ENCODE assay signal across 12 cellular contexts in the genomic region with DNA sequence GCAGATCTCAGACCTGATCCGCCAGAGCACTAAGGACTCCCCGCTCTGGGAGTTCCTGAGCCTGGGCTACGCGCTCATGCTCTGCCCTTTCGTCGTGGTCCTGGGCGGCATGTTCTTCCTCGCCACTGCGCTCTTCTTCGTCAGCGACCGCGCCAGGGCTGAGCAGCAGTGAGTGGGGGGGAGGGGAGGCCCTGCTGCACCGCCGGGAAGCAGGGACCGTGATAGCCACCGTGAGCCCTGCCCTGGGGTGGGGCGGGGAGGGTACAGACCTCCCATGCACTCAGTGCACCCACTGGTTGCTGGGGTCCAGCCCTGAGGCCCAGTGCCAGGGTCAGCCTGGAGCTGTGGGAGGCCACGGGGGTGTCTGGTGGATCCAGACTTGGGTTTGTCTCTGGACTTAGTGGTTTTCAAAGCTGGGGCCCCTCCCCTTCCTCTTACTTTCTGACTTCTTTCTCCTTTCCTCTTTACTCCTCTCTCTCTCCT. TPM values are rescaled to one million over a fixed set of nuclear protein-coding genes. Genes with fewer than 3 reads are reported as not detected.
A peak's percentile ranks its signal among the peaks of the same experiment; 100 is the strongest.
DNase-seq lines count a peak whose midpoint lies in the region; ATAC-seq, FAIRE-seq and TF ChIP-seq lines count a peak whose summit lies in the region.
"Had no signal": no experiment of that assay in that cellular context is flagged by ENCODE, and none has a peak within 500 bp of the region (broad histone marks: within the 10 kb centered on the region; RNA-seq: fewer than 3 reads in every experiment).

No MANE protein-coding gene starts in this region.

- in situ Hi-C loops in K562 (cut with MboI) = no loop called here

- POLR2A ChIA-PET in K562 (lab: Yijun Ruan, JAX) = interaction anchor here (0.6 kb wide), 1 partner anchor 32 kb away, joined by 3 read pairs; no protein-coding TSS in a partner anchor

- 4% methylated on average over 11 of the region's 19 CpGs for WGBS in K562 (ENCODE audit: insufficient coverage, low coverage, missing lambda C conversion rate)

- no peaks in the 10 kb centered on the region for H3K9me1 ChIP-seq in K562 (ENCODE audit: control insufficient read depth, insufficient read depth, low read length)

- no TSS peak for BruUV-seq in K562 (replicated peaks; lab: Mats Ljungman, UMichigan)

- H3K4me3 ChIP-seq in K562 = no peak overlapping the region
- H3K4me3 ChIP-seq in left lung = no peak overlapping the region
- no peak overlapping the region for H3K4me3 ChIP-seq in tibial artery
- H3K4me3 ChIP-seq: A549 had no signal

- H3K27ac ChIP-seq in K562 (ENCODE audit: extremely low read depth, low read depth, low read length) = no peak overlapping the region
- H3K27ac ChIP-seq in left lung = peak overlapping the region; percentile 48 to 74
- H3K27ac ChIP-seq in tibial artery = peak overlapping the region; percentile 58 to 77
- H3K27ac ChIP-seq: A549 had no signal

- peaks cover 0 to 67% of the 10 kb centered on the region in 2 experiments; a peak in 3 of 5 replicates for H3K4me1 ChIP-seq in K562 (replicated peaks in 1 of 2; ENCODE audit: control insufficient read depth in 2 of 2, insufficient read depth in 2 of 2, low read length in 2 of 2)
- H3K4me1 ChIP-seq in left lung = peaks cover 10 to 93% of the 10 kb centered on the region in 2 donors
- peaks cover 10 to 58% (median 32%) of the 10 kb centered on the region in 4 donors for H3K4me1 ChIP-seq in tibial artery

- H3K36me3 Mint-ChIP-seq in activated T-cell treated with anti-CD3 and anti-CD28 coated beads, Interleukin-2, amount 50 U/mL, for 4 hours (ENCODE audit: insufficient read depth) = peaks cover 3% of the 10 kb centered on the region

- H3K9me3 Mint-ChIP-seq in activated T-cell treated with anti-CD3 and anti-CD28 coated beads, Interleukin-2, amount 50 U/mL, for 4 hours = no peaks in the 10 kb centered on the region
- H3K9me3 Mint-ChIP-seq: activated CD4-positive, alpha-beta memory T cell treated with anti-CD3 and anti-CD28 coated beads, Interleukin-2, amount 10 ng/mL, durations not matched to agents 7 days and 5 days had no signal

- H3K4me2 ChIP-seq in K562 (ENCODE audit: insufficient read depth, low read length) = peak overlapping the region; percentile 37; the same call in 1 of the 2 replicates
- H3K4me2 ChIP-seq: A549 had no signal

- H3K79me2 ChIP-seq in K562 (ENCODE audit: control insufficient read depth, insufficient read depth, low read length) = no peaks in the 10 kb centered on the region

- peak; percentile 33 for DNase-seq in NOMO-1 treated with DMSO at 0.1 percent for 48 hours (lab: John Stamatoyannopoulos, UW; ENCODE audit: unreplicated experiment)
- DNase-seq in NOMO-1 (lab: John Stamatoyannopoulos, UW; ENCODE audit: unreplicated experiment in 2 of 2) = no peak
- peak; percentile 63 to 68 (median 65) for DNase-seq in K562 (ENCODE audit: extremely low read depth in 1 of 4, low spot score in 3 of 4)
- no peak for DNase-seq in left lung
- DNase-seq in tibial artery = no peak
- DNase-seq in activated T-cell treated with anti-CD3 and anti-CD28 coated beads, Interleukin-2, amount 50 U/mL, for 4 hours = no peak
- no peak for DNase-seq in NCI-H1417 treated with DMSO at 0.1 percent for 48 hours (lab: John Stamatoyannopoulos, UW)
- DNase-seq: activated CD4-positive, alpha-beta memory T cell treated with anti-CD3 and anti-CD28 coated beads, Interleukin-2, amount 10 ng/mL, durations not matched to agents 7 days and 5 days; NCI-H1092; SIG-M5 had no signal

- peak overlapping the region in 1 of 2 experiments; percentile 79; a peak in 2 of 4 replicates for H3K9ac ChIP-seq in K562 (ENCODE audit: insufficient read depth in 1 of 2, low read depth in 2 of 2, low read length in 2 of 2)

- H3K9me3 ChIP-seq in K562 (replicated peaks; ENCODE audit: control insufficient read depth, insufficient read depth, low read depth, low read length) (no peaks in the 10 kb centered on the region), left lung (no peaks in the 10 kb centered on the region), tibial artery (no peaks in the 10 kb centered on the region)
- H3K9me3 ChIP-seq: A549 had no signal

- H3K27me3 Mint-ChIP-seq in activated T-cell treated with anti-CD3 and anti-CD28 coated beads, Interleukin-2, amount 50 U/mL, for 4 hours (ENCODE audit: low read depth) = peaks cover 7% of the 10 kb centered on the region

- intact Hi-C loops in K562 (cut with micrococcal nuclease) (no loop called here), left lung (cut with DNase I) (no loop called here), tibial artery (cut with DNase I; ENCODE audit: low total_unique reads) (no loop called here)

- ATAC-seq in K562 (peak; percentile 76), left lung (no peak), GM21526 (IDR thresholded peaks at IDR 0.05; ENCODE audit: low FRiP score, unreplicated experiment) (no peak)
- ATAC-seq in activated T-cell treated with anti-CD3 and anti-CD28 coated beads, Interleukin-2, amount 50 U/mL, for 4 hours = no peak

- TF ChIP-seq EP300 in K562 (IDR thresholded peaks at IDR 0.05; ENCODE audit: low read length) = no peak

- peaks cover 0 to 11% of the 10 kb centered on the region in 2 experiments; a peak in 3 of 5 replicates for H3K27me3 ChIP-seq in K562 (ENCODE audit: control insufficient read depth in 2 of 2, insufficient read depth in 2 of 2, low read length in 2 of 2)
- no peaks in the 10 kb centered on the region for H3K27me3 ChIP-seq in left lung
- H3K27me3 ChIP-seq in tibial artery = peaks cover 0 to 6% of the 10 kb centered on the region in 2 donors

- no peaks in the 10 kb centered on the region for H3K4me1 Mint-ChIP-seq in activated T-cell treated with anti-CD3 and anti-CD28 coated beads, Interleukin-2, amount 50 U/mL, for 4 hours (ENCODE audit: low read depth)
- H3K4me1 Mint-ChIP-seq: activated CD4-positive, alpha-beta memory T cell treated with anti-CD3 and anti-CD28 coated beads, Interleukin-2, amount 10 ng/mL, durations not matched to agents 7 days and 5 days had no signal

- CTCF ChIA-PET in K562 (lab: Yijun Ruan, JAX; ENCODE audit: low intra/inter-chr PET ratio) = no interaction called here

- no peak for FAIRE-seq in K562 (lab: Jason Lieb, UNC)
- FAIRE-seq: A549 had no signal

- TF ChIP-seq RAD21 in K562 (CRISPR knock-in tag; conservative IDR thresholded peaks at IDR 0.05 in 1 of 2, IDR thresholded peaks at IDR 0.05 in 1 of 2) = no peak

- H2AFZ ChIP-seq in K562 (ENCODE audit: low read depth, low read length) = no peak overlapping the region

- peak; percentile 57 for TF ChIP-seq POLR2A in K562 (conservative IDR thresholded peaks at IDR 0.05)

- H3K36me3 ChIP-seq in K562 (ENCODE audit: control insufficient read depth, insufficient read depth, low read length) (peaks cover 41% of the 10 kb centered on the region; the same call in 1 of the 3 replicates), left lung (peaks cover 0 to 49% of the 10 kb centered on the region in 2 donors), tibial artery (peaks cover 0 to 37% (median 29%) of the 10 kb centered on the region in 3 donors)

- peaks cover 4% of the 10 kb centered on the region; the same call in 1 of the 2 replicates for H4K20me1 ChIP-seq in K562 (replicated peaks; ENCODE audit: control insufficient read depth, insufficient read depth, low read length)

- H3K4me3 Mint-ChIP-seq in activated T-cell treated with anti-CD3 and anti-CD28 coated beads, Interleukin-2, amount 50 U/mL, for 4 hours = no peak overlapping the region
- H3K4me3 Mint-ChIP-seq: activated CD4-positive, alpha-beta memory T cell treated with anti-CD3 and anti-CD28 coated beads, Interleukin-2, amount 10 ng/mL, durations not matched to agents 7 days and 5 days had no signal

- TF ChIP-seq CTCF in K562 (IDR thresholded peaks at IDR 0.05 in 2 of 3, conservative IDR thresholded peaks at IDR 0.05 in 1 of 3; ENCODE audit: insufficient read depth in 2 of 3, low read depth in 1 of 3, low read length in 3 of 3) = no peak
- no peak for TF ChIP-seq CTCF in left lung (IDR thresholded peaks at IDR 0.05)
- TF ChIP-seq CTCF in tibial artery (IDR thresholded peaks at IDR 0.05) = no peak

RNA-seq across cellular contexts. Expression of gene MYBBP1A, which starts 18.9 kb away (rescaled TPM):
- 95.2 and 270 TPM in 2 replicates for total RNA-seq in K562 (2011; cell fraction: chromatin; rRNA removed; ENCODE audit: low replicate concordance)
- 174 and 191 TPM in 2 replicates for total RNA-seq in K562 (2011; cell fraction: nucleolus; rRNA removed)
- total RNA-seq in K562 (2011; cell fraction: nucleoplasm; rRNA removed) = 98.3 and 111 TPM in 2 replicates
- total RNA-seq in K562 (2014; rRNA removed) (109 and 132 TPM in 2 replicates), K562 (2014; rRNA removed; fragmentation: Illumina TruSeq; extraction: Trizol) (19.8 and 23.3 TPM in 2 replicates), K562 (2015; rRNA removed; fragmentation: Illumina TruSeq; extraction: Trizol) (47.2 and 47.6 TPM in 2 replicates), K562 (2021) (107 and 114 TPM in 2 replicates), left lung (10 to 100 TPM; 34.7 to 53.8 TPM)
- polyA plus RNA-seq in K562 (2011; rRNA removed) (17.7 and 32.4 TPM in 2 replicates), K562 (2014; fragmentation: Illumina TruSeq; extraction: Trizol) (70.7 and 73.8 TPM in 2 replicates), K562 (2014; fragmentation: Nextera tagmentation; extraction: Ambion mirVana) (1 to 10 TPM; 2.0 to 2.4 TPM), K562 (2014; rRNA removed) (69.7 and 77.2 TPM in 2 replicates)
- polyA plus RNA-seq in K562 (2011; cell fraction: cytosol; rRNA removed) = 16.3 and 33.1 TPM in 2 replicates
- polyA plus RNA-seq in K562 (2011; cell fraction: nucleus; rRNA removed) = 131 and 209 TPM in 2 replicates
- polyA plus RNA-seq in K562 (2012) = 37.2 and 61.4 TPM in 2 replicates
- 23.5 and 30.7 TPM in 2 replicates for polyA minus RNA-seq in K562 (2011; rRNA and poly(A)+ RNA removed)
- polyA minus RNA-seq in K562 (2011; cell fraction: cytosol; rRNA and poly(A)+ RNA removed) = 53.6 and 56.5 TPM in 2 replicates
- 54.6 and 62.6 TPM in 2 replicates for polyA minus RNA-seq in K562 (2011; cell fraction: nucleus; rRNA and poly(A)+ RNA removed)
- 100 to 1,000 TPM; 261 to 278 (median 263) TPM for total RNA-seq in activated T-cell treated with anti-CD3 and anti-CD28 coated beads, Interleukin-2, amount 50 U/mL, for 4 hours

RNA-seq across cellular contexts. Expression of gene GGT6, which starts 24.1 kb away (rescaled TPM):
- not detected in 2 replicates for total RNA-seq in K562 (2011; cell fraction: chromatin; rRNA removed; ENCODE audit: low replicate concordance)
- total RNA-seq in K562 (2011; cell fraction: nucleolus; rRNA removed) = not detected in 2 replicates
- total RNA-seq in K562 (2011; cell fraction: nucleoplasm; rRNA removed) = not detected in 2 replicates
- not detected in 2 replicates for total RNA-seq in K562 (2014; rRNA removed)
- total RNA-seq in K562 (2014; rRNA removed; fragmentation: Illumina TruSeq; extraction: Trizol) = not detected in 2 replicates
- not detected in 2 replicates for total RNA-seq in K562 (2015; rRNA removed; fragmentation: Illumina TruSeq; extraction: Trizol)
- 0.09 TPM in 1 of 2 replicates, not detected in the other for total RNA-seq in K562 (2021)
- not detected in 2 replicates for polyA plus RNA-seq in K562 (2011; rRNA removed)
- not detected in 2 replicates for polyA plus RNA-seq in K562 (2011; cell fraction: cytosol; rRNA removed)
- polyA plus RNA-seq in K562 (2011; cell fraction: nucleus; rRNA removed) = not detected in 2 replicates
- polyA plus RNA-seq in K562 (2012) = not detected in 2 replicates
- polyA plus RNA-seq in K562 (2014; fragmentation: Illumina TruSeq; extraction: Trizol) = not detected in 2 replicates
- not detected for polyA plus RNA-seq in K562 (2014; fragmentation: Nextera tagmentation; extraction: Ambion mirVana)
- polyA plus RNA-seq in K562 (2014; rRNA removed) = 0.42 TPM in 1 of 2 replicates, not detected in the other
- not detected in 2 replicates for polyA minus RNA-seq in K562 (2011; rRNA and poly(A)+ RNA removed)
- polyA minus RNA-seq in K562 (2011; cell fraction: cytosol; rRNA and poly(A)+ RNA removed) = not detected in 2 replicates
- not detected in 2 replicates for polyA minus RNA-seq in K562 (2011; cell fraction: nucleus; rRNA and poly(A)+ RNA removed)
- 10 to 100 TPM in 1 of 2 donors, 1 to 10 TPM in 1; 1.8 to 17.4 TPM for total RNA-seq in left lung
- not detected for total RNA-seq in activated T-cell treated with anti-CD3 and anti-CD28 coated beads, Interleukin-2, amount 50 U/mL, for 4 hours
- total RNA-seq: activated CD4-positive, alpha-beta memory T cell treated with anti-CD3 and anti-CD28 coated beads, Interleukin-2, amount 10 ng/mL, durations not matched to agents 7 days and 5 days had no signal
- polyA plus RNA-seq: A549 had no signal

RNA-seq across cellular contexts. Expression of gene SPNS2, which starts 37.6 kb away (rescaled TPM):
- not detected in 2 replicates for total RNA-seq in K562 (2011; cell fraction: chromatin; rRNA removed; ENCODE audit: low replicate concordance)
- not detected in 2 replicates for total RNA-seq in K562 (2011; cell fraction: nucleolus; rRNA removed)
- not detected in 2 replicates for total RNA-seq in K562 (2011; cell fraction: nucleoplasm; rRNA removed)
- total RNA-seq in K562 (2014; rRNA removed) (not detected in 2 replicates), K562 (2014; rRNA removed; fragmentation: Illumina TruSeq; extraction: Trizol) (not detected in 2 replicates), K562 (2015; rRNA removed; fragmentation: Illumina TruSeq; extraction: Trizol) (not detected in 2 replicates), K562 (2021) (0.07 TPM in 1 of 2 replicates, not detected in the other), left lung (10 to 100 TPM; 36.7 to 52.4 TPM)
- polyA plus RNA-seq in K562 (2011; rRNA removed) (0.06 TPM in 1 of 2 replicates, not detected in the other), K562 (2014; fragmentation: Illumina TruSeq; extraction: Trizol) (not detected in 2 replicates), K562 (2014; fragmentation: Nextera tagmentation; extraction: Ambion mirVana) (not detected), K562 (2014; rRNA removed) (not detected in 2 replicates)
- 0.03 and 0.07 TPM in 2 replicates for polyA plus RNA-seq in K562 (2011; cell fraction: cytosol; rRNA removed)
- not detected in 2 replicates for polyA plus RNA-seq in K562 (2011; cell fraction: nucleus; rRNA removed)
- 0.12 and 0.76 TPM in 2 replicates for polyA plus RNA-seq in K562 (2012)
- not detected in 2 replicates for polyA minus RNA-seq in K562 (2011; rRNA and poly(A)+ RNA removed)
- not detected in 2 replicates for polyA minus RNA-seq in K562 (2011; cell fraction: cytosol; rRNA and poly(A)+ RNA removed)
- polyA minus RNA-seq in K562 (2011; cell fraction: nucleus; rRNA and poly(A)+ RNA removed) = not detected in 2 replicates
- total RNA-seq in activated T-cell treated with anti-CD3 and anti-CD28 coated beads, Interleukin-2, amount 50 U/mL, for 4 hours = under 1 TPM; 0.33 to 0.47 (median 0.46) TPM

RNA-seq across cellular contexts. Expression of gene SMTNL2, which starts 48.0 kb away (rescaled TPM):
- total RNA-seq in K562 (2011; cell fraction: chromatin; rRNA removed; ENCODE audit: low replicate concordance) = not detected in 2 replicates
- total RNA-seq in K562 (2011; cell fraction: nucleolus; rRNA removed) = not detected in 2 replicates
- total RNA-seq in K562 (2011; cell fraction: nucleoplasm; rRNA removed) = not detected in 2 replicates
- not detected in 2 replicates for total RNA-seq in K562 (2014; rRNA removed)
- total RNA-seq in K562 (2014; rRNA removed; fragmentation: Illumina TruSeq; extraction: Trizol) = not detected in 2 replicates
- total RNA-seq in K562 (2015; rRNA removed; fragmentation: Illumina TruSeq; extraction: Trizol) = not detected in 2 replicates
- total RNA-seq in K562 (2021) = not detected in 2 replicates
- 0.04 TPM in 1 of 2 replicates, not detected in the other for polyA plus RNA-seq in K562 (2011; rRNA removed)
- polyA plus RNA-seq in K562 (2011; cell fraction: cytosol; rRNA removed) = not detected in 2 replicates
- not detected in 2 replicates for polyA plus RNA-seq in K562 (2011; cell fraction: nucleus; rRNA removed)
- polyA plus RNA-seq in K562 (2012) = not detected in 2 replicates
- polyA plus RNA-seq in K562 (2014; fragmentation: Illumina TruSeq; extraction: Trizol) = not detected in 2 replicates
- polyA plus RNA-seq in K562 (2014; fragmentation: Nextera tagmentation; extraction: Ambion mirVana) = not detected
- polyA plus RNA-seq in K562 (2014; rRNA removed) = not detected in 2 replicates
- polyA minus RNA-seq in K562 (2011; rRNA and poly(A)+ RNA removed) = not detected in 2 replicates
- polyA minus RNA-seq in K562 (2011; cell fraction: cytosol; rRNA and poly(A)+ RNA removed) = not detected in 2 replicates
- polyA minus RNA-seq in K562 (2011; cell fraction: nucleus; rRNA and poly(A)+ RNA removed) = not detected in 2 replicates
- 1 to 10 TPM; 5.5 to 5.7 TPM for total RNA-seq in left lung
- not detected for total RNA-seq in activated T-cell treated with anti-CD3 and anti-CD28 coated beads, Interleukin-2, amount 50 U/mL, for 4 hours
- total RNA-seq: activated CD4-positive, alpha-beta memory T cell treated with anti-CD3 and anti-CD28 coated beads, Interleukin-2, amount 10 ng/mL, durations not matched to agents 7 days and 5 days had no signal

Comparison
In these comparisons a context has a peak if more than half of its experiments do, and no peak if none do; other contexts are left out.
1. DNase-seq: peak in NOMO-1 treated with DMSO at 0.1 percent for 48 hours (single experiment) and K562 (4 of 4); none in NOMO-1 (0 of 2), left lung (0 of 2), tibial artery (0 of 2), activated T-cell treated with anti-CD3 and anti-CD28 coated beads, Interleukin-2, amount 50 U/mL, for 4 hours (single experiment) and NCI-H1417 treated with DMSO at 0.1 percent for 48 hours (single experiment).
2. RNA of gene SPNS2, which starts 37.6 kb away (total RNA-seq): 36.7 to 52.4 TPM in left lung; 0.33 to 0.47 TPM in activated T-cell treated with anti-CD3 and anti-CD28 coated beads, Interleukin-2, amount 50 U/mL, for 4 hours and 0.07 TPM in K562; every median in the first group is over 10 times any median in the second.